In genomic region chr20:49185071-49185757, GRCh38 we compare ENCODE assay signal across 1 cellular context.
TF ChIP-seq lines count a peak whose summit lies in the region.

No MANE protein-coding gene starts in this region.

TF ChIP-seq in A549, 52 proteins besides CTCF, POLR2A, EP300 and RAD21:
- no peak for TF ChIP-seq EHF (CRISPR knock-in tag; IDR thresholded peaks at IDR 0.05)
- no peak for TF ChIP-seq CBX2 (IDR thresholded peaks at IDR 0.05; ENCODE audit: borderline replicate concordance, low read depth)
- no peak for TF ChIP-seq HEYL (CRISPR knock-in tag; IDR thresholded peaks at IDR 0.05)
- no peak for TF ChIP-seq HMGXB4 (CRISPR knock-in tag; IDR thresholded peaks at IDR 0.05; ENCODE audit: borderline replicate concordance)
- TF ChIP-seq RFX5 (IDR thresholded peaks at IDR 0.05), result no peak
- TF ChIP-seq CHD4 (IDR thresholded peaks at IDR 0.05; ENCODE audit: borderline replicate concordance), result no peak
- no peak for TF ChIP-seq MAFK (IDR thresholded peaks at IDR 0.05; ENCODE audit: partially characterized antibody)
- no peak for TF ChIP-seq MYC (IDR thresholded peaks at IDR 0.05; ENCODE audit: borderline replicate concordance, low read length)
